18 cellular contexts compared by ENCODE assay signal in genomic region chr11:126702987-126703386, GRCh38.
DNase-seq lines count a peak whose midpoint lies in the region; ATAC-seq and TF ChIP-seq lines count a peak whose summit lies in the region.
"Had no signal": no experiment of that assay in that cellular context is flagged by ENCODE, and none has a peak within 500 bp of the region (broad histone marks: within the 10 kb centered on the region; RNA-seq: fewer than 3 reads in every experiment).

No MANE protein-coding gene starts in this region.

- peaks cover 4% of the 10 kb centered on the region for H3K36me3 Mint-ChIP-seq in brain
- H3K36me3 Mint-ChIP-seq: activated naive CD8-positive, alpha-beta T cell treated with anti-CD3 and anti-CD28 coated beads, Interleukin-2, amount 10 ng/mL, durations not matched to agents 7 days and 5 days; CD4-positive, CD25-positive, alpha-beta regulatory T cell; IgD-negative memory B cell; naive thymus-derived CD8-positive, alpha-beta T cell had no signal

- no peak overlapping the region for H3K4me3 Mint-ChIP-seq in brain
- H3K4me3 Mint-ChIP-seq: activated naive CD8-positive, alpha-beta T cell treated with anti-CD3 and anti-CD28 coated beads, Interleukin-2, amount 10 ng/mL, durations not matched to agents 7 days and 5 days; activated T-helper 1 cell treated with anti-CD3 and anti-CD28 coated beads, Interleukin-12 subunit alpha, Interleukin-12 subunit beta, Interleukin-2, Interleukin-4 antibody, amounts not matched to agents 30 ng/mL and 10 ng/mL and 1 ng/mL, durations not matched to agents 14 hours and 24 hours and 36 hours; CD4-positive, CD25-positive, alpha-beta regulatory T cell; naive thymus-derived CD8-positive, alpha-beta T cell; T-helper 2 cell treated with Interferon-gamma antibody and Interleukin-4, amounts not matched to agents 5 μg/mL and 100 μg/mL, for 36 hours had no signal

- H3K4me1 Mint-ChIP-seq in brain = peaks cover 78% of the 10 kb centered on the region
- H3K4me1 Mint-ChIP-seq: activated naive CD8-positive, alpha-beta T cell treated with anti-CD3 and anti-CD28 coated beads, Interleukin-2, amount 10 ng/mL, durations not matched to agents 7 days and 5 days; CD4-positive, CD25-positive, alpha-beta regulatory T cell; IgD-negative memory B cell; naive thymus-derived CD8-positive, alpha-beta T cell had no signal

- TF ChIP-seq CTCF in brain (conservative IDR thresholded peaks at IDR 0.05) = no peak

- ATAC-seq in HG02642 (IDR thresholded peaks at IDR 0.05; ENCODE audit: poor library complexity, unreplicated experiment) = no peak
- ATAC-seq in GM19395 (IDR thresholded peaks at IDR 0.05; ENCODE audit: unreplicated experiment) = no peak
- ATAC-seq in GM19452 (IDR thresholded peaks at IDR 0.05; ENCODE audit: unreplicated experiment) = no peak
- ATAC-seq: naive thymus-derived CD8-positive, alpha-beta T cell had no signal

- no peaks in the 10 kb centered on the region for H3K9me3 Mint-ChIP-seq in brain
- H3K9me3 Mint-ChIP-seq: activated naive CD8-positive, alpha-beta T cell treated with anti-CD3 and anti-CD28 coated beads, Interleukin-2, amount 10 ng/mL, durations not matched to agents 7 days and 5 days; activated T-helper 1 cell treated with anti-CD3 and anti-CD28 coated beads, Interleukin-12 subunit alpha, Interleukin-12 subunit beta, Interleukin-2, Interleukin-4 antibody, amounts not matched to agents 30 ng/mL and 10 ng/mL and 1 ng/mL, durations not matched to agents 14 hours and 24 hours and 36 hours; CD4-positive, CD25-positive, alpha-beta regulatory T cell; naive thymus-derived CD8-positive, alpha-beta T cell; T-helper 2 cell treated with Interferon-gamma antibody and Interleukin-4, amounts not matched to agents 5 μg/mL and 100 μg/mL, for 36 hours had no signal

- DNase-seq in Ammon's horn (ENCODE audit: low spot score) (peak; percentile 66), M059J (ENCODE audit: low read depth) (peak; percentile 31), medulla oblongata (ENCODE audit: extremely low spot score) (peak; percentile 70), inferior parietal cortex (ENCODE audit: extremely low spot score) (no peak)
- DNase-seq: activated naive CD8-positive, alpha-beta T cell treated with anti-CD3 and anti-CD28 coated beads, Interleukin-2, amount 10 ng/mL, durations not matched to agents 7 days and 5 days; CD4-positive, CD25-positive, alpha-beta regulatory T cell; effector CD8-positive, alpha-beta T cell; mammary epithelial cell; naive thymus-derived CD8-positive, alpha-beta T cell; NCI-H2029 treated with DMSO at 0.1 percent for 48 hours; NCI-H510A treated with DMSO at 0.1 percent for 48 hours had no signal

- H3K27ac Mint-ChIP-seq in brain = peak overlapping the region in 4 of 5 experiments; percentile 28 to 98 (median 63)
- H3K27ac Mint-ChIP-seq: activated naive CD8-positive, alpha-beta T cell treated with anti-CD3 and anti-CD28 coated beads, Interleukin-2, amount 10 ng/mL, durations not matched to agents 7 days and 5 days; activated T-helper 1 cell treated with anti-CD3 and anti-CD28 coated beads, Interleukin-12 subunit alpha, Interleukin-12 subunit beta, Interleukin-2, Interleukin-4 antibody, amounts not matched to agents 30 ng/mL and 10 ng/mL and 1 ng/mL, durations not matched to agents 14 hours and 24 hours and 36 hours; CD4-positive, CD25-positive, alpha-beta regulatory T cell; naive thymus-derived CD8-positive, alpha-beta T cell; T-helper 2 cell treated with Interferon-gamma antibody and Interleukin-4, amounts not matched to agents 5 μg/mL and 100 μg/mL, for 36 hours had no signal

- no peaks in the 10 kb centered on the region for H3K27me3 Mint-ChIP-seq in brain
- H3K27me3 Mint-ChIP-seq: CD4-positive, CD25-positive, alpha-beta regulatory T cell had no signal
